In genomic region chr9:136631038-136632000, GRCh38 we compare ENCODE assay signal across 1 cellular context.
TF ChIP-seq lines count a peak whose summit lies in the region.

No MANE protein-coding gene starts in this region.

TF ChIP-seq in K562, 482 proteins besides CTCF, POLR2A, EP300 and RAD21 (continued from another document and continues in another):
- TF ChIP-seq PATZ1 (CRISPR knock-in tag; IDR thresholded peaks at IDR 0.05; ENCODE audit: borderline replicate concordance) (no peak), CCAR2 (IDR thresholded peaks at IDR 0.05; ENCODE audit: low read depth, low read length) (no peak), CREB3L1 (IDR thresholded peaks at IDR 0.05; ENCODE audit: borderline replicate concordance, low read depth) (no peak), SRSF3 (IDR thresholded peaks at IDR 0.05; ENCODE audit: insufficient read depth, low read length) (no peak), THRA (IDR thresholded peaks at IDR 0.05) (no peak), MAFF (IDR thresholded peaks at IDR 0.05; ENCODE audit: low read length) (no peak), NKRF (IDR thresholded peaks at IDR 0.05; ENCODE audit: borderline replicate concordance) (no peak), TCF3 (CRISPR knock-in tag; IDR thresholded peaks at IDR 0.05) (no peak), NR2C1 (IDR thresholded peaks at IDR 0.05) (no peak), NR2C1 (tag; IDR thresholded peaks at IDR 0.05) (no peak), RBM39 (optimal IDR thresholded peaks at IDR 0.05; ENCODE audit: low read depth, low read length) (no peak), KDM4B (IDR thresholded peaks at IDR 0.05; ENCODE audit: borderline replicate concordance in 2 of 2, low read depth in 1 of 2) (no peak), ZBTB7A (IDR thresholded peaks at IDR 0.05; ENCODE audit: borderline replicate concordance, control insufficient read depth, low read depth, low read length) (no peak), ZEB2 (IDR thresholded peaks at IDR 0.05) (no peak), IFI16 (CRISPR knock-in tag; IDR thresholded peaks at IDR 0.05) (no peak), ZFPM2 (CRISPR knock-in tag; IDR thresholded peaks at IDR 0.05) (no peak), POLR3A (IDR thresholded peaks at IDR 0.05; ENCODE audit: borderline replicate concordance, extremely low read depth, insufficient read depth, insufficient read length) (no peak), BCOR (IDR thresholded peaks at IDR 0.05) (peak; percentile 72), CREB5 (CRISPR knock-in tag; IDR thresholded peaks at IDR 0.05) (no peak), NR0B1 (IDR thresholded peaks at IDR 0.05; ENCODE audit: partially characterized antibody) (no peak), STAG1 (CRISPR knock-in tag; IDR thresholded peaks at IDR 0.05; ENCODE audit: borderline replicate concordance) (peak; percentile 99), ZNF398 (CRISPR knock-in tag; IDR thresholded peaks at IDR 0.05) (no peak), ZNF280B (CRISPR knock-in tag; IDR thresholded peaks at IDR 0.05) (no peak), MAZ (CRISPR knock-in tag; conservative IDR thresholded peaks at IDR 0.05 in 1 of 2, IDR thresholded peaks at IDR 0.05 in 1 of 2) (0 out of 4 replicates have a peak, but pooled peaks of 1 of the 2 experiments have one; percentile 34), HINFP (tag; conservative IDR thresholded peaks at IDR 0.05; ENCODE audit: low read depth) (no peak), SIN3B (IDR thresholded peaks at IDR 0.05; ENCODE audit: low read depth) (no peak), NRF1 (conservative IDR thresholded peaks at IDR 0.05 in 1 of 2, IDR thresholded peaks at IDR 0.05 in 1 of 2) (peak; percentile 44 to 57; a peak in 3 of 4 replicates), ZNF57 (CRISPR knock-in tag; IDR thresholded peaks at IDR 0.05) (no peak), HSF4 (CRISPR knock-in tag; IDR thresholded peaks at IDR 0.05; ENCODE audit: borderline replicate concordance) (no peak), CTCFL (IDR thresholded peaks at IDR 0.05; ENCODE audit: borderline replicate concordance, insufficient read depth, low read depth, low read length, poor library complexity, severe bottlenecking) (peak; percentile 61), ZC3H11A (IDR thresholded peaks at IDR 0.05; ENCODE audit: low read depth, low read length) (no peak), ZBTB8A (IDR thresholded peaks at IDR 0.05; ENCODE audit: partially characterized antibody) (no peak), RHOXF2B (CRISPR knock-in tag; conservative IDR thresholded peaks at IDR 0.05) (no peak), ATF1 (CRISPR knock-in tag; IDR thresholded peaks at IDR 0.05) (no peak), ATF1 (tag; IDR thresholded peaks at IDR 0.05) (0 out of 2 replicates have a peak, but pooled peaks have one; percentile 42), E2F3 (CRISPR knock-in tag; IDR thresholded peaks at IDR 0.05) (no peak), MEF2A (IDR thresholded peaks at IDR 0.05; ENCODE audit: control insufficient read depth, low read depth, low read length) (no peak), ZNF695 (CRISPR knock-in tag; IDR thresholded peaks at IDR 0.05) (no peak), ZNF408 (CRISPR knock-in tag; IDR thresholded peaks at IDR 0.05; ENCODE audit: low read depth) (no peak), HDAC1 (IDR thresholded peaks at IDR 0.05) (peak in 1 of 2 experiments; percentile 47; a peak in 1 of 4 replicates), ZNF174 (CRISPR knock-in tag; IDR thresholded peaks at IDR 0.05) (no peak), EZH2 (IDR thresholded peaks at IDR 0.05; ENCODE audit: borderline replicate concordance, low read depth, low read length) (no peak), ZBTB33 (CRISPR knock-in tag; IDR thresholded peaks at IDR 0.05) (peak; percentile 62), ZNF23 (CRISPR knock-in tag; IDR thresholded peaks at IDR 0.05) (no peak)
